ENCODE assay signal across 20 cellular contexts in genomic region chr14:99327050-99327449, GRCh38. TPM values are rescaled to one million over a fixed set of nuclear protein-coding genes. Genes with fewer than 3 reads are reported as not detected.
DNase-seq lines count a peak whose midpoint lies in the region; ATAC-seq and TF ChIP-seq lines count a peak whose summit lies in the region.
"Had no signal": no experiment of that assay in that cellular context is flagged by ENCODE, and none has a peak within 500 bp of the region (broad histone marks: within the 10 kb centered on the region; RNA-seq: fewer than 3 reads in every experiment).

No MANE protein-coding gene starts in this region.

- POLR2A ChIA-PET in RWPE1 (lab: Yijun Ruan, JAX; ENCODE audit: low non-redundant PET) = no interaction called here

- ATAC-seq in upper lobe of right lung (no peak), GM18511 (IDR thresholded peaks at IDR 0.05; ENCODE audit: unreplicated experiment) (no peak), HG03039 (IDR thresholded peaks at IDR 0.05; ENCODE audit: unreplicated experiment) (no peak)
- ATAC-seq: activated naive CD4-positive, alpha-beta T cell treated with anti-CD3 and anti-CD28 coated beads, Interleukin-2, amount 50 U/mL, for 72 hours; Panc1; stimulated activated memory B cell treated with anti-CD40 and anti-IgM and Interleukin-4, amounts not matched to agents 10 μg/mL and 1 μg/mL and 100 μg/mL, for 72 hours had no signal

- peak overlapping the region in 1 of 6 donors; percentile 24 for H3K27ac Mint-ChIP-seq in immature natural killer cell
- H3K27ac Mint-ChIP-seq: activated CD4-positive, alpha-beta T cell treated with anti-CD3 and anti-CD28 coated beads, Interleukin-2, amount 10 ng/mL, durations not matched to agents 7 days and 5 days; activated naive CD4-positive, alpha-beta T cell treated with anti-CD3 and anti-CD28 coated beads, Interleukin-2, amount 50 U/mL, for 72 hours; activated T-cell treated with anti-CD3 and anti-CD28 coated beads, Interleukin-2, amount 50 U/mL, for 24 hours; stimulated activated memory B cell treated with anti-CD40 and anti-IgM and Interleukin-4, amounts not matched to agents 10 μg/mL and 1 μg/mL and 100 μg/mL, for 72 hours had no signal

- peaks cover 0 to 11% (median 2%) of the 10 kb centered on the region in 3 donors for H3K27me3 Mint-ChIP-seq in immature natural killer cell (ENCODE audit: low read depth in 3 of 3)
- H3K27me3 Mint-ChIP-seq: stimulated activated memory B cell treated with anti-CD40 and anti-IgM and Interleukin-4, amounts not matched to agents 10 μg/mL and 1 μg/mL and 100 μg/mL, for 72 hours had no signal

- peak; percentile 59 for DNase-seq in activated effector memory CD4-positive, alpha-beta T cell treated with anti-CD3 and anti-CD28 coated beads, Interleukin-2, amount 50 U/mL, for 16 hours
- no peak for DNase-seq in activated effector memory CD4-positive, alpha-beta T cell treated with Interleukin-2 at 50 U/mL for 16 hours
- DNase-seq in RWPE1 (ENCODE audit: low spot score) = no peak
- DNase-seq in immature natural killer cell = peak in 2 of 3 donors; percentile 13 to 16
- peak; percentile 23 for DNase-seq in upper lobe of right lung
- no peak for DNase-seq in uterus
- DNase-seq: activated CD4-positive, alpha-beta T cell treated with anti-CD3 and anti-CD28 coated beads, Interleukin-2, amount 10 ng/mL, durations not matched to agents 7 days and 5 days; activated T-cell treated with anti-CD3 and anti-CD28 coated beads, Interleukin-2, amount 50 U/mL, for 24 hours; C1 segment of cervical spinal cord; dermis blood vessel endothelial cell; DMS53; erythroblast; MV-4-11; NCI-H2107 had no signal

- no peaks in the 10 kb centered on the region for H3K4me1 ChIP-seq in upper lobe of right lung
- H3K4me1 ChIP-seq in uterus = no peaks in the 10 kb centered on the region

- TF ChIP-seq CTCF in RWPE1 (conservative IDR thresholded peaks at IDR 0.05; ENCODE audit: low read depth) (no peak), upper lobe of right lung (IDR thresholded peaks at IDR 0.05) (no peak), uterus (IDR thresholded peaks at IDR 0.05) (no peak)

- H3K27me3 ChIP-seq in upper lobe of right lung = peaks cover 14% of the 10 kb centered on the region
- no peaks in the 10 kb centered on the region for H3K27me3 ChIP-seq in uterus
- H3K27me3 ChIP-seq: thyroid gland had no signal

- CTCF ChIA-PET in RWPE1 (lab: Yijun Ruan, JAX) = interaction anchor here (0.6 kb wide), 1 partner anchor 9 kb away, joined by 5 read pairs; no protein-coding TSS in a partner anchor

- intact Hi-C loops in upper lobe of right lung (cut with DNase I) = no loop called here
- intact Hi-C loops in uterus (cut with DNase I; ENCODE audit: low total_unique reads) = no loop called here

- peaks cover 13 to 16% of the 10 kb centered on the region in 2 donors for H3K4me1 Mint-ChIP-seq in immature natural killer cell
- H3K4me1 Mint-ChIP-seq: activated CD4-positive, alpha-beta T cell treated with anti-CD3 and anti-CD28 coated beads, Interleukin-2, amount 10 ng/mL, durations not matched to agents 7 days and 5 days; stimulated activated memory B cell treated with anti-CD40 and anti-IgM and Interleukin-4, amounts not matched to agents 10 μg/mL and 1 μg/mL and 100 μg/mL, for 72 hours had no signal

- TF ChIP-seq POLR2A in uterus (IDR thresholded peaks at IDR 0.05) = no peak

- H3K4me3 ChIP-seq in upper lobe of right lung (no peak overlapping the region), uterus (no peak overlapping the region)
- H3K4me3 ChIP-seq: thyroid gland had no signal

- no peaks in the 10 kb centered on the region for H3K9me3 ChIP-seq in upper lobe of right lung
- no peaks in the 10 kb centered on the region for H3K9me3 ChIP-seq in uterus
- H3K9me3 ChIP-seq: thyroid gland had no signal

- peaks cover 0 to 1% (median 0%) of the 10 kb centered on the region in 6 donors for H3K9me3 Mint-ChIP-seq in immature natural killer cell
- H3K9me3 Mint-ChIP-seq: activated CD4-positive, alpha-beta T cell treated with anti-CD3 and anti-CD28 coated beads, Interleukin-2, amount 10 ng/mL, durations not matched to agents 7 days and 5 days; activated naive CD4-positive, alpha-beta T cell treated with anti-CD3 and anti-CD28 coated beads, Interleukin-2, amount 50 U/mL, for 72 hours; activated T-cell treated with anti-CD3 and anti-CD28 coated beads, Interleukin-2, amount 50 U/mL, for 24 hours; stimulated activated memory B cell treated with anti-CD40 and anti-IgM and Interleukin-4, amounts not matched to agents 10 μg/mL and 1 μg/mL and 100 μg/mL, for 72 hours had no signal

- no peak overlapping the region for H3K4me3 Mint-ChIP-seq in immature natural killer cell
- H3K4me3 Mint-ChIP-seq: activated CD4-positive, alpha-beta T cell treated with anti-CD3 and anti-CD28 coated beads, Interleukin-2, amount 10 ng/mL, durations not matched to agents 7 days and 5 days; activated T-cell treated with anti-CD3 and anti-CD28 coated beads, Interleukin-2, amount 50 U/mL, for 24 hours; stimulated activated memory B cell treated with anti-CD40 and anti-IgM and Interleukin-4, amounts not matched to agents 10 μg/mL and 1 μg/mL and 100 μg/mL, for 72 hours had no signal

- H3K27ac ChIP-seq in RWPE1 = peak overlapping the region; percentile 43; the same call in 1 of the 2 replicates
- no peak overlapping the region for H3K27ac ChIP-seq in upper lobe of right lung
- H3K27ac ChIP-seq in uterus = no peak overlapping the region
- H3K27ac ChIP-seq: thyroid gland had no signal

- H3K36me3 Mint-ChIP-seq in immature natural killer cell = no peaks in the 10 kb centered on the region
- H3K36me3 Mint-ChIP-seq: activated naive CD4-positive, alpha-beta T cell treated with anti-CD3 and anti-CD28 coated beads, Interleukin-2, amount 50 U/mL, for 72 hours; stimulated activated memory B cell treated with anti-CD40 and anti-IgM and Interleukin-4, amounts not matched to agents 10 μg/mL and 1 μg/mL and 100 μg/mL, for 72 hours had no signal

- H3K36me3 ChIP-seq in upper lobe of right lung = no peaks in the 10 kb centered on the region
- no peaks in the 10 kb centered on the region for H3K36me3 ChIP-seq in uterus
- H3K36me3 ChIP-seq: thyroid gland had no signal

RNA-seq across cellular contexts. Expression of gene BCL11B, which starts 55.1 kb away (rescaled TPM):
- polyA plus RNA-seq in immature natural killer cell = 1 to 10 TPM in 2 of 3 donors, under 1 TPM in 1; 0.75 to 3.1 (median 1.0) TPM
- 2.4 TPM for total RNA-seq in upper lobe of right lung
- total RNA-seq in uterus = under 1 TPM in 3 of 4 donors, not detected in 1; 0.29 to 0.55 (median 0.46) TPM

Comparison
In these comparisons a context has a peak if more than half of its experiments do, and no peak if none do; other contexts are left out.
1. DNase-seq: peak in activated effector memory CD4-positive, alpha-beta T cell treated with anti-CD3 and anti-CD28 coated beads, Interleukin-2, amount 50 U/mL, for 16 hours (single experiment), immature natural killer cell (2 of 3) and upper lobe of right lung (single experiment); none in activated effector memory CD4-positive, alpha-beta T cell treated with Interleukin-2 at 50 U/mL for 16 hours (single experiment), RWPE1 (single experiment) and uterus (0 of 2).